21 cellular contexts compared by ENCODE assay signal in the genomic region with DNA sequence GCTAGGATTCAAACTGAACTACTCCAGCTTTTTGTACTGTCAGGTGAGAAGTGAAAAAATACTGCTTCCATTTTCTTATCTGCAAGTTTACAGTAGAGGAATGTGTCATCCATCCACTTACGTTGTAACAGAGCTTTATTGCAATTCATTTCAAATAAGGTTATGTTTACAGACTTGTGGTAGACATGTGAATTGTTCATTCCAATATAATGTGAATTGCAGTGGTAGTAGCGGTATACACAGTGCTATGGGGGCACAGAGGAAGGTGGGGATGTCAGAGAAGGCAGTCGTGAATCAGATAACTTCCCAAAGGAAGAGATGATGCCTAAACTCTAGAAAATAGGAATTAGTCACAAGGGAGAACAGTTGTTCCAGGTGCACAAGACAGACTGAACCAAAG. TPM values are rescaled to one million over a fixed set of nuclear protein-coding genes. Genes with fewer than 3 reads are reported as not detected.
DNase-seq lines count a peak whose midpoint lies in the region; ATAC-seq and TF ChIP-seq lines count a peak whose summit lies in the region.
"Had no signal": no experiment of that assay in that cellular context is flagged by ENCODE, and none has a peak within 500 bp of the region (broad histone marks: within the 10 kb centered on the region; RNA-seq: fewer than 3 reads in every experiment).

No MANE protein-coding gene starts in this region.

- intact Hi-C loops in upper lobe of right lung (cut with DNase I) = no loop called here

- H3K27me3 ChIP-seq in upper lobe of right lung = no peaks in the 10 kb centered on the region
- H3K27me3 ChIP-seq: left lung had no signal

- ATAC-seq in upper lobe of right lung = no peak
- ATAC-seq: A549; effector memory CD8-positive, alpha-beta T cell; GM23338 had no signal

- no peak overlapping the region for H3K4me3 Mint-ChIP-seq in activated naive CD4-positive, alpha-beta T cell treated with anti-CD3 and anti-CD28 coated beads, Interleukin-2, amount 50 U/mL, for 24 hours
- H3K4me3 Mint-ChIP-seq: effector memory CD8-positive, alpha-beta T cell; GM23338; IgD-negative memory B cell had no signal

- DNase-seq in activated naive CD4-positive, alpha-beta T cell treated with anti-CD3 and anti-CD28 coated beads, Interleukin-2, amount 50 U/mL, for 16 hours = no peak
- peak; percentile 16 for DNase-seq in RPMI7951 (ENCODE audit: low read depth)
- DNase-seq in epithelial cell of prostate (ENCODE audit: low read depth, low spot score) = no peak
- peak; percentile 31 for DNase-seq in skeletal muscle cell (ENCODE audit: low read depth)
- DNase-seq in upper lobe of right lung = no peak
- DNase-seq in NCI-H2029 treated with DMSO at 0.1 percent for 48 hours (lab: John Stamatoyannopoulos, UW) = no peak
- DNase-seq in NCI-H1092 (lab: John Stamatoyannopoulos, UW) = no peak
- DNase-seq: activated CD4-positive, alpha-beta T cell treated with anti-CD3 and anti-CD28 coated beads, Interleukin-2, amount 50 U/mL, for 4 hours; activated T-cell treated with anti-CD3 and anti-CD28 coated beads for 4 hours; C1 segment of cervical spinal cord; caudate nucleus; effector memory CD8-positive, alpha-beta T cell; left lung; NCI-H187 treated with DMSO at 0.1 percent for 48 hours; NCI-H446; NK-92 treated with Interleukin-12 subunit alpha and Interleukin-12 subunit beta, amount 100 ng/mL, for 24 hours had no signal

- peaks cover 17% of the 10 kb centered on the region for H3K36me3 Mint-ChIP-seq in activated naive CD4-positive, alpha-beta T cell treated with anti-CD3 and anti-CD28 coated beads, Interleukin-2, amount 50 U/mL, for 24 hours

- no peak for TF ChIP-seq CTCF in upper lobe of right lung (IDR thresholded peaks at IDR 0.05)

- H3K4me1 ChIP-seq in upper lobe of right lung = no peaks in the 10 kb centered on the region
- H3K4me1 ChIP-seq: left lung had no signal

- peaks cover 15% of the 10 kb centered on the region for H3K4me1 Mint-ChIP-seq in activated naive CD4-positive, alpha-beta T cell treated with anti-CD3 and anti-CD28 coated beads, Interleukin-2, amount 50 U/mL, for 24 hours
- H3K4me1 Mint-ChIP-seq: GM23338 had no signal

- H3K9me3 Mint-ChIP-seq in activated naive CD4-positive, alpha-beta T cell treated with anti-CD3 and anti-CD28 coated beads, Interleukin-2, amount 50 U/mL, for 24 hours = no peaks in the 10 kb centered on the region
- H3K9me3 Mint-ChIP-seq: effector memory CD8-positive, alpha-beta T cell; GM23338; IgD-negative memory B cell had no signal

- H3K27ac ChIP-seq in epithelial cell of prostate (peak overlapping the region; percentile 43), upper lobe of right lung (no peak overlapping the region)
- H3K27ac ChIP-seq: A549, left lung, RWPE1 had no signal

- peaks cover 88% of the 10 kb centered on the region for H3K36me3 ChIP-seq in upper lobe of right lung

- no peaks in the 10 kb centered on the region for H3K27me3 Mint-ChIP-seq in activated naive CD4-positive, alpha-beta T cell treated with anti-CD3 and anti-CD28 coated beads, Interleukin-2, amount 50 U/mL, for 24 hours
- H3K27me3 Mint-ChIP-seq: effector memory CD8-positive, alpha-beta T cell; IgD-negative memory B cell had no signal

- H3K9me3 ChIP-seq in upper lobe of right lung = no peaks in the 10 kb centered on the region
- H3K9me3 ChIP-seq: A549, left lung had no signal

- H3K27ac Mint-ChIP-seq in activated naive CD4-positive, alpha-beta T cell treated with anti-CD3 and anti-CD28 coated beads, Interleukin-2, amount 50 U/mL, for 24 hours = peak overlapping the region; percentile 1
- H3K27ac Mint-ChIP-seq: GM23338 had no signal

- H3K4me3 ChIP-seq in skeletal muscle cell (ENCODE audit: low read depth, low read length) (no peak overlapping the region), upper lobe of right lung (no peak overlapping the region)
- H3K4me3 ChIP-seq: A549, GM23338, left lung had no signal

RNA-seq across cellular contexts. Expression of a gene that starts 42.5 kb away (rescaled TPM):
- 51.1 and 58.3 TPM in 2 replicates for total RNA-seq in RPMI7951 (2014; rRNA removed; shearing (Covaris generic))
- 33.8 TPM for total RNA-seq in upper lobe of right lung

RNA-seq across cellular contexts. Expression of a gene that starts 43.2 kb away (rescaled TPM):
- 21.4 and 31.0 TPM in 2 replicates for total RNA-seq in RPMI7951 (2014; rRNA removed; shearing (Covaris generic))
- total RNA-seq in upper lobe of right lung = 22.5 TPM

Comparison
In these comparisons a context has a peak if more than half of its experiments do, and no peak if none do; other contexts are left out.
1. DNase-seq: peak in RPMI7951 (single experiment) and skeletal muscle cell (single experiment); none in activated naive CD4-positive, alpha-beta T cell treated with anti-CD3 and anti-CD28 coated beads, Interleukin-2, amount 50 U/mL, for 16 hours (single experiment), epithelial cell of prostate (single experiment), upper lobe of right lung (single experiment), NCI-H2029 treated with DMSO at 0.1 percent for 48 hours (single experiment) and NCI-H1092 (single experiment).